Comparison of ENCODE assay signal across 13 cellular contexts in the genomic region with DNA sequence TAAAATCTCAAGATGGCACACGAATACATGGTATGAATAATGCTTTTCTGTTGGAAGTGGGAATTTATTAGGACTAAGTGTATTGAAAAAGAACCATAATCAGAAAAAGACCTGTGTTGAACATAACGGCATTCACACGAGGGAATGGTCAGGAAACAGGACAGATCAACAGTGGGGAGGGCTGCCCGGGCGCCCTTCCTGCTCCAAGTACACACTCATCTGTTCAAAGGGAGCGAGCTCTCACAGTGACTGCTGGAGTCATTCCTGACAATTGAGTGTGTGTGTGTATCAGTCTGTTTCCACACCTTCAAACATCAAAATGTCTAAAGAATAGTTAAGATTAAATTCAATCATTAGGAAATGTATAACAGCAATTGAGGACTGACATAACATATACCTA.
"Had no signal": no experiment of that assay in that cellular context is flagged by ENCODE, and none has a peak within 500 bp of the region (broad histone marks: within the 10 kb centered on the region; RNA-seq: fewer than 3 reads in every experiment).

No MANE protein-coding gene starts in this region.

- H3K36me3 Mint-ChIP-seq: mesothelial cell of epicardium; stimulated activated effector memory CD8-positive, alpha-beta T cell treated with anti-CD3 and anti-CD28 coated beads, Interleukin-12 subunit alpha, Interleukin-12 subunit beta, amount 100 ng/mL, for 72 hours had no signal

- H3K9me3 ChIP-seq: heart left ventricle, lower lobe of right lung, ovary, thoracic aorta had no signal

- H3K27ac Mint-ChIP-seq: activated T-helper 2 cell treated with anti-CD3 and anti-CD28 coated beads, Interferon-gamma antibody, Interleukin-2, Interleukin-4, amounts not matched to agents 10 μg/mL and 5 μg/mL and 100 μg/mL, durations not matched to agents 14 hours and 24 hours and 36 hours; mesothelial cell of epicardium; stimulated activated effector memory CD8-positive, alpha-beta T cell treated with anti-CD3 and anti-CD28 coated beads, Interleukin-12 subunit alpha, Interleukin-12 subunit beta, amount 100 ng/mL, for 72 hours had no signal

- DNase-seq: activated CD4-positive, alpha-beta T cell treated with anti-CD3 and anti-CD28 coated beads, Interleukin-2, amount 50 U/mL, for 48 hours; activated naive CD4-positive, alpha-beta T cell treated with anti-CD3 and anti-CD28 coated beads for 36 hours; effector memory CD4-positive, alpha-beta T cell; left cardiac atrium; lower lobe of right lung; T-helper 1 cell had no signal

- ATAC-seq: lower lobe of right lung had no signal

- H3K27me3 ChIP-seq: heart left ventricle, ovary had no signal

- H3K4me3 Mint-ChIP-seq: activated naive CD4-positive, alpha-beta T cell treated with anti-CD3 and anti-CD28 coated beads for 36 hours; mesothelial cell of epicardium had no signal

- H3K4me3 ChIP-seq: heart left ventricle, lower lobe of right lung, ovary, thoracic aorta had no signal

- H3K36me3 ChIP-seq: lower lobe of right lung, ovary, thoracic aorta had no signal

- H3K27ac ChIP-seq: lower lobe of right lung, ovary, thoracic aorta, VCaP had no signal

- H3K9me3 Mint-ChIP-seq: activated naive CD4-positive, alpha-beta T cell treated with anti-CD3 and anti-CD28 coated beads for 36 hours; activated T-helper 2 cell treated with anti-CD3 and anti-CD28 coated beads, Interferon-gamma antibody, Interleukin-2, Interleukin-4, amounts not matched to agents 10 μg/mL and 5 μg/mL and 100 μg/mL, durations not matched to agents 14 hours and 24 hours and 36 hours; mesothelial cell of epicardium; stimulated activated effector memory CD8-positive, alpha-beta T cell treated with anti-CD3 and anti-CD28 coated beads, Interleukin-12 subunit alpha, Interleukin-12 subunit beta, amount 100 ng/mL, for 72 hours had no signal
